ENCODE assay signal across 1 cellular context in the genomic region with DNA sequence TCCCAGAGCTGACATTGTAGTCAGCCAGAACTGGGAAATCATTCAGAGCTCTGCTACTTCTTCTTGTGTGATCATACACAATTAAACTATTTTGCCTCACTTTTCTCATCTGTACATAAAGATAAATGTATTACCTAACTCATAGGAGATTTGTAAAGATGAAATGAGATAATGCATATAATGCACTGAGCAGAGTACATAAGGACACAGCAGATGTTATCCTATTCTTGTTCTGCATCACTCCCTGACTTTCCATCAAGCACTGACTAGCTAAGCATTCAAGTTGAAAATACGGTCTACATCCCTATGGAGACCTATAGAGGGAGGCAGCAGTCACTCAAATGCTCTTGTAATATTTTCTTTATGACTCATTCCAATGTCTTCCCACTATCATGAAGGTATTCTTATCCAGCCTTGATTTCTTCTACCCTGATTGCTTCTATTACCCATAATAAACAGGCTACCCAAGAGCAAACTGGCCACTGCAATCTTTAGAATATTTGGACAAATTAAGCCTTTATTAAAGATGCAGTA.
TF ChIP-seq lines count a peak whose summit lies in the region.

No MANE protein-coding gene starts in this region.

TF ChIP-seq in SK-N-SH treated with all-trans-retinoic acid at 6 μM for 48 hours, 23 proteins besides CTCF, POLR2A, EP300 and RAD21 (continued from another document):
- TF ChIP-seq, protein P1, sequence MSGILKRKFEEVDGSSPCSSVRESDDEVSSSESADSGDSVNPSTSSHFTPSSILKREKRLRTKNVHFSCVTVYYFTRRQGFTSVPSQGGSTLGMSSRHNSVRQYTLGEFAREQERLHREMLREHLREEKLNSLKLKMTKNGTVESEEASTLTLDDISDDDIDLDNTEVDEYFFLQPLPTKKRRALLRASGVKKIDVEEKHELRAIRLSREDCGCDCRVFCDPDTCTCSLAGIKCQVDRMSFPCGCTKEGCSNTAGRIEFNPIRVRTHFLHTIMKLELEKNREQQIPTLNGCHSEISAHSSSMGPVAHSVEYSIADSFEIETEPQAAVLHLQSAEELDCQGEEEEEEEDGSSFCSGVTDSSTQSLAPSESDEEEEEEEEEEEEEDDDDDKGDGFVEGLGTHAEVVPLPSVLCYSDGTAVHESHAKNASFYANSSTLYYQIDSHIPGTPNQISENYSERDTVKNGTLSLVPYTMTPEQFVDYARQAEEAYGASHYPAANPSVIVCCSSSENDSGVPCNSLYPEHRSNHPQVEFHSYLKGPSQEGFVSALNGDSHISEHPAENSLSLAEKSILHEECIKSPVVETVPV (CRISPR knock-in tag; IDR thresholded peaks at IDR 0.05), result no peak
